8 cellular contexts compared by ENCODE assay signal in genomic region chr5:188488-189481, GRCh38. TPM values are rescaled to one million over a fixed set of nuclear protein-coding genes. Genes with fewer than 3 reads are reported as not detected.
A peak's percentile ranks its signal among the peaks of the same experiment; 100 is the strongest.
DNase-seq lines count a peak whose midpoint lies in the region; ATAC-seq and TF ChIP-seq lines count a peak whose summit lies in the region.

No MANE protein-coding gene starts in this region.

- H3K4me3 ChIP-seq in BE2C (ENCODE audit: low read depth, low read length), result peak overlapping the region; percentile 19; the same call in 1 of the 2 replicates

- peak; percentile 77 for ATAC-seq in GM19025 (IDR thresholded peaks at IDR 0.05; ENCODE audit: low read depth, unreplicated experiment)
- peak; percentile 74 for ATAC-seq in HG03196 (IDR thresholded peaks at IDR 0.05; ENCODE audit: unreplicated experiment)
- ATAC-seq in left lobe of liver, result peak; percentile 80

- H3K27me3 Mint-ChIP-seq in chondrocyte (ENCODE audit: low read depth), result no peaks in the 10 kb centered on the region

- TF ChIP-seq CTCF in BE2C (IDR thresholded peaks at IDR 0.05; ENCODE audit: low read depth, low read length), result peak; percentile 93
- TF ChIP-seq CTCF in chondrocyte (IDR thresholded peaks at IDR 0.05), result peak; percentile 94

- H3K27me3 ChIP-seq in BE2C, result no peaks in the 10 kb centered on the region

- no peaks in the 10 kb centered on the region for H3K9me3 ChIP-seq in BE2C

- no peaks in the 10 kb centered on the region for H3K9me3 Mint-ChIP-seq in chondrocyte (ENCODE audit: low read depth)

- H3K4me3 Mint-ChIP-seq in chondrocyte (ENCODE audit: unreplicated experiment), result peak overlapping the region; percentile 48

- no peaks in the 10 kb centered on the region for H3K36me3 Mint-ChIP-seq in chondrocyte (ENCODE audit: low read depth)

- no peak overlapping the region for H3K27ac Mint-ChIP-seq in chondrocyte (ENCODE audit: unreplicated experiment)

- no peaks in the 10 kb centered on the region for H3K36me3 ChIP-seq in BE2C

- DNase-seq in BE2C (peak; percentile 90), NCI-H446 treated with DMSO at 0.1 percent for 48 hours (lab: John Stamatoyannopoulos, UW) (peak; percentile 70), chondrocyte (ENCODE audit: low spot score) (peak; percentile 96), left lobe of liver (ENCODE audit: low spot score) (peak; percentile 85)
- peak; percentile 79 to 86 for DNase-seq in activated CD4-positive, alpha-beta T cell treated with anti-CD3 and anti-CD28 coated beads for 4 hours
- DNase-seq in stimulated activated CD4-positive, alpha-beta T cell treated with anti-CD3 and anti-CD28 coated beads, Interleukin-2, amount 100 ng/mL, for 4 hours (ENCODE audit: low read depth), result peak; percentile 76

- H3K4me1 ChIP-seq in BE2C, result no peaks in the 10 kb centered on the region

- H3K4me1 Mint-ChIP-seq in chondrocyte (ENCODE audit: low read depth), result peaks cover 13% of the 10 kb centered on the region

RNA-seq across cellular contexts. Expression of gene LRRC14B, which starts 2.5 kb away (rescaled TPM):
- polyA plus RNA-seq in BE2C (2012; ENCODE audit: insufficient read depth, insufficient read length, low read depth), result not detected
- not detected in 3 replicates for total RNA-seq in chondrocyte
- not detected for total RNA-seq in left lobe of liver

RNA-seq across cellular contexts. Expression of gene CCDC127, which starts 29.2 kb away (rescaled TPM):
- polyA plus RNA-seq in BE2C (2012; ENCODE audit: insufficient read depth, insufficient read length, low read depth), result 9.0 TPM
- 8.0 to 10.4 TPM (median 9.6 TPM) in 3 replicates for total RNA-seq in chondrocyte
- 3.1 TPM for total RNA-seq in left lobe of liver

RNA-seq across cellular contexts. Expression of gene SDHA, which starts 29.3 kb away (rescaled TPM):
- polyA plus RNA-seq in BE2C (2012; ENCODE audit: insufficient read depth, insufficient read length, low read depth), result 143 TPM
- 79.7 to 95.5 TPM (median 81.5 TPM) in 3 replicates for total RNA-seq in chondrocyte
- 232 TPM for total RNA-seq in left lobe of liver

Comparison
In these comparisons a context has a peak if more than half of its experiments do, and no peak if none do; other contexts are left out.
1. Peak in every context shown above with its lines: DNase-seq, ATAC-seq and H3K4me3 ChIP-seq.